In the genomic region with DNA sequence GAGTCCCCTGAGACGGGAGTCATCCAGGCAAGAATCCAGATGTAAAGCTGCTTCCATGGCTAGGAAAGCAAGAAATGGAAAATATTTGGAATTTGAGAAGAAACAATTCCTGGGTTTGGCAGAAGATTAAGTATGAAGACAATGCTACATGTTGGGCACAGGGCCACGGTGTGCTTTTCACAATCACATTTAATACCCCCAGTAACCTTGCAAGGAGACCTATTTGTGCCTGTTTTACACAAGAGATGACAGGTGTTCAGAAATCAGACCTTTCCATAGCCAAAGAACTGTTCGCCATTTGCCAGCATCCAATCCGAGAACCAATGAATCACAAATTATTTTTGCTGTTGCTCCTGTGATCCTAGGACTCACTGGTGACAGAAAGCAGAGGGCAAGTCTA, we compare ENCODE assay signal across 17 cellular contexts.
"Had no signal": no experiment of that assay in that cellular context is flagged by ENCODE, and none has a peak within 500 bp of the region (broad histone marks: within the 10 kb centered on the region; RNA-seq: fewer than 3 reads in every experiment).

No MANE protein-coding gene starts in this region.

- H3K4me3 Mint-ChIP-seq: naive thymus-derived CD8-positive, alpha-beta T cell had no signal

- DNase-seq: effector CD4-positive, alpha-beta T cell; foreskin keratinocyte; heart left ventricle; hippocampal formation; left colon; left ventricle myocardium superior; naive thymus-derived CD8-positive, alpha-beta T cell; posterior cingulate gyrus; sigmoid colon; stimulated activated CD4-positive, alpha-beta T cell treated with anti-CD3 and anti-CD28 coated beads, Interleukin-2, amount 100 ng/mL, for 48 hours; stimulated activated naive CD4-positive, alpha-beta T cell treated with Interleukin-2 at 50 U/mL for 16 hours had no signal

- ATAC-seq: esophagus mucosa; foreskin keratinocyte; heart left ventricle; left colon; left ventricle myocardium superior; naive thymus-derived CD8-positive, alpha-beta T cell had no signal

- H3K27me3 ChIP-seq: foreskin keratinocyte, heart left ventricle, neutrophil, right atrium auricular region, sigmoid colon had no signal

- H3K9me3 Mint-ChIP-seq: naive thymus-derived CD8-positive, alpha-beta T cell had no signal

- H3K9me3 ChIP-seq: heart left ventricle, neutrophil, right atrium auricular region, sigmoid colon had no signal

- H3K27ac ChIP-seq: coronary artery, foreskin keratinocyte, heart left ventricle, neutrophil, right atrium auricular region, sigmoid colon had no signal

- H3K36me3 ChIP-seq: neutrophil had no signal

- H3K27me3 Mint-ChIP-seq: naive thymus-derived CD8-positive, alpha-beta T cell had no signal

- H3K27ac Mint-ChIP-seq: naive thymus-derived CD8-positive, alpha-beta T cell had no signal

- H3K4me3 ChIP-seq: coronary artery, heart left ventricle, lung, right atrium auricular region, sigmoid colon, smooth muscle cell had no signal

- H3K4me1 ChIP-seq: heart left ventricle, right atrium auricular region, sigmoid colon had no signal
